ENCODE assay signal across 1 cellular context in genomic region chr22:23566716-23567475, GRCh38.
TF ChIP-seq lines count a peak whose summit lies in the region.

No MANE protein-coding gene starts in this region.

TF ChIP-seq in HEK293, 187 proteins besides CTCF, POLR2A, EP300 and RAD21 (continued from another document):
- TF ChIP-seq ZNF776 (tag by site-specific recombination; IDR thresholded peaks at IDR 0.05; ENCODE audit: borderline replicate concordance) (no peak), YY2 (tag by site-specific recombination; IDR thresholded peaks at IDR 0.05) (no peak)
- TF ChIP-seq, protein P1, sequence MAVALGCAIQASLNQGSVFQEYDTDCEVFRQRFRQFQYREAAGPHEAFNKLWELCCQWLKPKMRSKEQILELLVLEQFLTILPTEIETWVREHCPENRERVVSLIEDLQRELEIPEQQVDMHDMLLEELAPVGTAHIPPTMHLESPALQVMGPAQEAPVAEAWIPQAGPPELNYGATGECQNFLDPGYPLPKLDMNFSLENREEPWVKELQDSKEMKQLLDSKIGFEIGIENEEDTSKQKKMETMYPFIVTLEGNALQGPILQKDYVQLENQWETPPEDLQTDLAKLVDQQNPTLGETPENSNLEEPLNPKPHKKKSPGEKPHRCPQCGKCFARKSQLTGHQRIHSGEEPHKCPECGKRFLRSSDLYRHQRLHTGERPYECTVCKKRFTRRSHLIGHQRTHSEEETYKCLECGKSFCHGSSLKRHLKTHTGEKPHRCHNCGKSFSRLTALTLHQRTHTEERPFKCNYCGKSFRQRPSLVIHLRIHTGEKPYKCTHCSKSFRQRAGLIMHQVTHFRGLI (tag by site-specific recombination; IDR thresholded peaks at IDR 0.05): no peak
